Comparison of ENCODE assay signal across 22 cellular contexts in genomic region chr15:70086636-70087035, GRCh38. TPM values are rescaled to one million over a fixed set of nuclear protein-coding genes. Genes with fewer than 3 reads are reported as not detected.
DNase-seq lines count a peak whose midpoint lies in the region; ATAC-seq, FAIRE-seq and TF ChIP-seq lines count a peak whose summit lies in the region.
"Had no signal": no experiment of that assay in that cellular context is flagged by ENCODE, and none has a peak within 500 bp of the region (broad histone marks: within the 10 kb centered on the region; RNA-seq: fewer than 3 reads in every experiment).

No MANE protein-coding gene starts in this region.

- H3K27ac ChIP-seq in right lobe of liver (no peak overlapping the region), HepG2 (ENCODE audit: extremely low read length, insufficient read depth, low read length) (no peak overlapping the region), breast epithelium (no peak overlapping the region)
- H3K27ac ChIP-seq: neural progenitor cell had no signal

- H3K36me3 ChIP-seq in right lobe of liver (peaks cover 0 to 40% (median 7%) of the 10 kb centered on the region in 4 donors), HepG2 (replicated peaks in 1 of 2; ENCODE audit: control insufficient read depth in 1 of 2, insufficient read depth in 2 of 2, low read length in 2 of 2) (peaks cover 28 to 72% of the 10 kb centered on the region in 2 experiments; a peak in 4 of 5 replicates), breast epithelium (no peaks in the 10 kb centered on the region)
- H3K36me3 ChIP-seq: neural progenitor cell had no signal

- H4K20me1 ChIP-seq in HepG2 (ENCODE audit: insufficient read depth, low read length) = peaks cover 75% of the 10 kb centered on the region

- TF ChIP-seq POLR2A in right lobe of liver (IDR thresholded peaks at IDR 0.05) = no peak
- TF ChIP-seq POLR2A in HepG2 (IDR thresholded peaks at IDR 0.05; ENCODE audit: insufficient read depth in 1 of 2, low read depth in 2 of 2, low read length in 2 of 2) = no peak
- TF ChIP-seq POLR2A in breast epithelium (IDR thresholded peaks at IDR 0.05) = no peak

- peaks cover 31% of the 10 kb centered on the region for H3K79me2 ChIP-seq in HepG2 (ENCODE audit: insufficient read depth, low read length)

- 65% methylated on average over 5 of the region's 5 CpGs for WGBS in right lobe of liver (ENCODE audit: insufficient coverage, low coverage, low lambda C conversion rate, missing lambda C conversion rate)
- WGBS in HepG2 (ENCODE audit: low lambda C conversion rate) = 92% methylated on average over 5 of the region's 5 CpGs

- no peak overlapping the region for H2AFZ ChIP-seq in HepG2 (ENCODE audit: low read length)
- H2AFZ ChIP-seq: neural progenitor cell had no signal

- no peaks in the 10 kb centered on the region for H3K27me3 ChIP-seq in right lobe of liver
- no peaks in the 10 kb centered on the region for H3K27me3 ChIP-seq in HepG2 (ENCODE audit: control insufficient read depth in 1 of 2, insufficient read depth in 2 of 2, low read length in 2 of 2)
- H3K27me3 ChIP-seq in breast epithelium = no peaks in the 10 kb centered on the region
- H3K27me3 ChIP-seq: neural progenitor cell had no signal

- DNase-seq in right lobe of liver = peak in 1 of 3 donors; percentile 13
- no peak for DNase-seq in HepG2 (ENCODE audit: low spot score)
- peak; percentile 83 for DNase-seq in OCI-M1 (lab: John Stamatoyannopoulos, UW)
- peak; percentile 36 for DNase-seq in germinal center (ENCODE audit: low spot score)
- no peak for DNase-seq in breast epithelium (ENCODE audit: low spot score in 2 of 2)
- DNase-seq in foreskin melanocyte = no peak
- no peak for DNase-seq in posterior cingulate gyrus
- no peak for DNase-seq in activated gamma-delta T cell treated with Interleukin-2 at 50 U/mL for 16 hours
- DNase-seq: activated CD4-positive, alpha-beta T cell treated with anti-CD3 and anti-CD28 coated beads, Interleukin-2, amount 50 U/mL, for 4 hours; CD8-positive, alpha-beta T cell; DMS79; effector memory CD4-positive, alpha-beta T cell; mesenchymal stem cell; NCI-H1930; NCI-H510A; PC-3; retina; stimulated activated CD4-positive, alpha-beta T cell treated with anti-CD3 and anti-CD28 coated beads, Interleukin-15, amount 100 ng/mL, for 24 hours; stimulated activated naive CD8-positive, alpha-beta T cell treated with anti-CD3 and anti-CD28 coated beads, Interleukin-15, Interleukin-2, amounts not matched to agents 100 U/mL and 50 U/mL, for 24 hours had no signal

- H3K4me2 ChIP-seq in HepG2 (ENCODE audit: low read depth, low read length) = no peak overlapping the region
- H3K4me2 ChIP-seq: neural progenitor cell had no signal

- TF ChIP-seq CTCF in right lobe of liver (IDR thresholded peaks at IDR 0.05) = no peak
- no peak for TF ChIP-seq CTCF in HepG2 (CRISPR knock-in tag; IDR thresholded peaks at IDR 0.05)
- TF ChIP-seq CTCF in breast epithelium (IDR thresholded peaks at IDR 0.05) = no peak

- TF ChIP-seq EP300 in HepG2 (IDR thresholded peaks at IDR 0.05; ENCODE audit: low read depth in 2 of 2, low read length in 2 of 2) (no peak), HepG2 (CRISPR knock-in tag; IDR thresholded peaks at IDR 0.05; ENCODE audit: borderline replicate concordance) (no peak)

- in situ Hi-C loops in HepG2 (cut with HindIII; ENCODE audit: extremely low pct_ligation_motif_present, low pct_unique_long_range_greater_than_20kb) = loop anchor here (25.0 kb wide), 1 partner anchor 624 kb away; the partner anchor contains the start of gene RPLP1

- BruUV-seq in HepG2 (replicated peaks; lab: Mats Ljungman, UMichigan) = no TSS peak

- ATAC-seq in right lobe of liver (peak; percentile 22 to 54 (median 39)), HepG2 (no peak)
- ATAC-seq: CD8-positive, alpha-beta T cell; PC-3; stimulated activated naive CD8-positive, alpha-beta T cell treated with anti-CD3 and anti-CD28 coated beads, Interleukin-15, Interleukin-2, amounts not matched to agents 100 U/mL and 50 U/mL, for 24 hours had no signal

- H3K9me3 ChIP-seq in right lobe of liver = no peaks in the 10 kb centered on the region
- H3K9me3 ChIP-seq in HepG2 (ENCODE audit: low read length) = no peaks in the 10 kb centered on the region
- H3K9me3 ChIP-seq in breast epithelium = no peaks in the 10 kb centered on the region

- H3K4me1 ChIP-seq in right lobe of liver = peaks cover 0 to 13% (median 4%) of the 10 kb centered on the region in 4 donors
- H3K4me1 ChIP-seq in HepG2 (ENCODE audit: insufficient read depth, low read length) = peaks cover 28% of the 10 kb centered on the region
- H3K4me1 ChIP-seq in breast epithelium = peaks cover 0 to 15% of the 10 kb centered on the region in 2 donors

- FAIRE-seq in HepG2 (lab: Jason Lieb, UNC) = no peak
- FAIRE-seq: GM18507, keratinocyte had no signal

- POLR2A ChIA-PET in HepG2 (lab: Yijun Ruan, JAX) = no interaction called here

- TF ChIP-seq RAD21 in HepG2 (CRISPR knock-in tag; IDR thresholded peaks at IDR 0.05) = no peak

- no peak overlapping the region for H3K4me3 ChIP-seq in right lobe of liver
- no peak overlapping the region for H3K4me3 ChIP-seq in HepG2 (replicated peaks in 1 of 3; ENCODE audit: insufficient read depth in 1 of 3, low read depth in 2 of 3, low read length in 3 of 3)
- H3K4me3 ChIP-seq in breast epithelium = no peak overlapping the region
- H3K4me3 ChIP-seq: neural progenitor cell had no signal

- intact Hi-C loops in right lobe of liver (cut with DNase I) = no loop called here
- intact Hi-C loops in HepG2 (cut with micrococcal nuclease; ENCODE audit: unreplicated experiment) = no loop called here
- intact Hi-C loops in breast epithelium (cut with DNase I; ENCODE audit: low total_unique reads) = no loop called here
- intact Hi-C loops in posterior cingulate gyrus (cut with DNase I) = no loop called here

- H3K9ac ChIP-seq in HepG2 (ENCODE audit: insufficient read depth, low read depth, low read length) = no peak overlapping the region
- H3K9ac ChIP-seq: neural progenitor cell had no signal

- CTCF ChIA-PET in HepG2 (lab: Yijun Ruan, JAX; ENCODE audit: low intra/inter-chr PET ratio, low total read pairs) = no interaction called here

TF ChIP-seq in HepG2, 621 proteins besides CTCF, POLR2A, EP300 and RAD21 (continues in another document):
- TF ChIP-seq TFDP2 (CRISPR knock-in tag; IDR thresholded peaks at IDR 0.05) = no peak

RNA-seq across cellular contexts. Expression of gene TLE3, which starts 11.1 kb away (rescaled TPM):
- total RNA-seq in right lobe of liver (10 to 100 TPM in 5 of 6 experiments, 1 to 10 TPM in 1; 8.9 to 38.2 (median 21.2) TPM), HepG2 (2016; rRNA removed; fragmentation: Illumina TruSeq; extraction: Trizol) (11.9 TPM in 2 replicates), breast epithelium (10 to 100 TPM; 67.0 to 73.9 (median 73.4) TPM)
- 4.3 and 4.6 TPM in 2 replicates for total RNA-seq in HepG2 (2016; cell fraction: cytosol; rRNA removed; fragmentation: Illumina TruSeq; extraction: Trizol; ENCODE audit: low read depth)
- 11.3 and 13.4 TPM in 2 replicates for total RNA-seq in HepG2 (2016; cell fraction: insoluble cytoplasmic fraction; rRNA removed; fragmentation: Illumina TruSeq; extraction: Trizol)
- 6.8 and 8.2 TPM in 2 replicates for total RNA-seq in HepG2 (2016; cell fraction: membrane; rRNA removed; fragmentation: Illumina TruSeq; extraction: Trizol)
- 17.8 and 18.8 TPM in 2 replicates for total RNA-seq in HepG2 (2016; cell fraction: nucleus; rRNA removed; fragmentation: Illumina TruSeq; extraction: Trizol)
- polyA plus RNA-seq in HepG2 (2011; rRNA removed) = 10.8 and 13.8 TPM in 2 replicates
- 7.1 and 8.6 TPM in 2 replicates for polyA plus RNA-seq in HepG2 (2011; cell fraction: cytosol; rRNA removed)
- 48.8 and 69.4 TPM in 2 replicates for polyA plus RNA-seq in HepG2 (2011; cell fraction: nucleus; rRNA removed)
- 21.9 and 27.0 TPM in 2 replicates for polyA plus RNA-seq in HepG2 (2012)
- polyA plus RNA-seq in HepG2 (2016; cell fraction: cytosol; fragmentation: Illumina TruSeq; extraction: Trizol; ENCODE audit: low read depth) = 0.89 and 1.1 TPM in 2 replicates
- polyA plus RNA-seq in HepG2 (2016; cell fraction: insoluble cytoplasmic fraction; fragmentation: Illumina TruSeq; extraction: Trizol; ENCODE audit: low read depth) = 11.5 and 15.8 TPM in 2 replicates
- polyA plus RNA-seq in HepG2 (2016; cell fraction: membrane; fragmentation: Illumina TruSeq; extraction: Trizol; ENCODE audit: low read depth) = 2.4 and 4.2 TPM in 2 replicates
- polyA plus RNA-seq in HepG2 (2016; cell fraction: nucleus; fragmentation: Illumina TruSeq; extraction: Trizol; ENCODE audit: insufficient read depth, low read depth) = 22.7 and 23.0 TPM in 2 replicates
- 51.1 and 121 TPM in 2 replicates for polyA minus RNA-seq in HepG2 (2011; rRNA and poly(A)+ RNA removed; ENCODE audit: low replicate concordance)
- polyA minus RNA-seq in HepG2 (2011; cell fraction: cytosol; rRNA and poly(A)+ RNA removed) = 16.1 and 16.6 TPM in 2 replicates
- polyA minus RNA-seq in HepG2 (2011; cell fraction: nucleus; rRNA and poly(A)+ RNA removed) = 57.1 and 60.3 TPM in 2 replicates

Comparison
In these comparisons a context has a peak if more than half of its experiments do, and no peak if none do; other contexts are left out.
1. DNase-seq: peak in OCI-M1 (single experiment) and germinal center (single experiment); none in HepG2 (single experiment), breast epithelium (0 of 2), foreskin melanocyte (single experiment), posterior cingulate gyrus (0 of 10) and activated gamma-delta T cell treated with Interleukin-2 at 50 U/mL for 16 hours (single experiment).